8 cellular contexts compared by ENCODE assay signal in the genomic region with DNA sequence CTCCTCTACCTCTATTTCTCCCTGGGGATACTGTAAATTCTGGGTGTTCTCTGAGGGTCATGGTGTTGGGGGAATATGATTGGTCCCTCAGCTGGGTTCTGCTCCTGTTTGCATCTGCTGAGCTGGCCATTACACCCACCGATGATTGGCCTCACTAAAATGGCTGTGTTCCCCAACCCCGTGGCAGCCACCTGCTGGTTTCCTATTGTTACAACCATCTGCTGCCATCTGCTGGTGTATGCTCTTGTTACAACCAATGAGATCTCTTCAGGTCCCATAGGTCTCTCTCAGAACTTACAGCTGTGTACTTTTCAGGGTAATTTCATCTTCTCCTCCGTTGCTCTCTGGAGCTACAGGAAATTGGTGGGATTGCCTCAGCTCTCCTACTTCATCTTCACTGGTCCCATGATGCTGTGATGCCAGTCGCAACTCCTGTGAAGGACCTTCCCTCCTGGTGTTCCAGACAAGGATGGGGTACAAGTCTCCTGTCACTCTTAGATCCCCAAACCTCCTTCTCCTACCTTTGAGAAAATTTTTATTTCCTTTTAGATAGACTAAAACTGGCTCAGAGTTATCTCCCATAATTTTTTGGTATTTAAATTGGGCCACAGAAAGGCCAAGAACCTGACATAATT.
DNase-seq lines count a peak whose midpoint lies in the region; ATAC-seq and TF ChIP-seq lines count a peak whose summit lies in the region.

No MANE protein-coding gene starts in this region.

- H3K27me3 ChIP-seq in SU-DHL-6 (ENCODE audit: low read length) (no peaks in the 10 kb centered on the region), heart left ventricle (no peaks in the 10 kb centered on the region)

- H3K27ac ChIP-seq in SU-DHL-6 (ENCODE audit: low read depth, low read length) (no peak overlapping the region), heart left ventricle (no peak overlapping the region)

- no peaks in the 10 kb centered on the region for H3K79me2 ChIP-seq in SU-DHL-6 (ENCODE audit: insufficient read depth, low read length)

- H3K9ac ChIP-seq in SU-DHL-6 (ENCODE audit: low read length) = no peak overlapping the region

- no peaks in the 10 kb centered on the region for H3F3A ChIP-seq in SU-DHL-6 (ENCODE audit: insufficient read depth)

- H3K4me2 ChIP-seq in SU-DHL-6 (ENCODE audit: low read depth, low read length, poor library complexity, severe bottlenecking) = no peak overlapping the region

- no peaks in the 10 kb centered on the region for H3K36me3 ChIP-seq in SU-DHL-6 (ENCODE audit: low read length)
- no peaks in the 10 kb centered on the region for H3K36me3 ChIP-seq in heart left ventricle

- H3K4me1 Mint-ChIP-seq in activated naive CD8-positive, alpha-beta T cell treated with anti-CD3 and anti-CD28 coated beads, Interleukin-2, amount 10 ng/mL, durations not matched to agents 7 days and 5 days = peaks cover 3% of the 10 kb centered on the region

- no peaks in the 10 kb centered on the region for H4K20me1 ChIP-seq in SU-DHL-6 (ENCODE audit: low read depth, low read length)

- TF ChIP-seq POLR2A in heart left ventricle (IDR thresholded peaks at IDR 0.05) = no peak

- H3K4me3 ChIP-seq in SU-DHL-6 (ENCODE audit: insufficient read depth, low read length, poor library complexity, severe bottlenecking) (no peak overlapping the region), heart left ventricle (no peak overlapping the region)

- H3K36me3 Mint-ChIP-seq in activated naive CD8-positive, alpha-beta T cell treated with anti-CD3 and anti-CD28 coated beads, Interleukin-2, amount 10 ng/mL, durations not matched to agents 7 days and 5 days = no peaks in the 10 kb centered on the region

- POLR2A ChIA-PET in activated naive CD8-positive, alpha-beta T cell treated with anti-CD3 and anti-CD28 coated beads, Interleukin-2, amount 10 ng/mL, durations not matched to agents 7 days and 5 days (lab: Charles Lee) = no interaction called here

- peak overlapping the region; percentile 89 for H2AFZ ChIP-seq in SU-DHL-6 (ENCODE audit: low read depth, low read length, severe bottlenecking)

- peaks cover 1% of the 10 kb centered on the region for H3K27me3 Mint-ChIP-seq in activated naive CD8-positive, alpha-beta T cell treated with anti-CD3 and anti-CD28 coated beads, Interleukin-2, amount 10 ng/mL, durations not matched to agents 7 days and 5 days

- intact Hi-C loops in heart left ventricle (cut with DNase I) = loop anchor here (1.0 to 10.0 kb wide), 10 partner anchors 15 to 875 kb away; no protein-coding TSS in a partner anchor

- H3K9me3 ChIP-seq in SU-DHL-6 (ENCODE audit: insufficient read depth, low read length) (no peaks in the 10 kb centered on the region), heart left ventricle (no peaks in the 10 kb centered on the region)

- peak; percentile 98 for ATAC-seq in GM18499 (IDR thresholded peaks at IDR 0.05; ENCODE audit: insufficient read depth, unreplicated experiment)
- peak; percentile 100 for ATAC-seq in HG02840 (IDR thresholded peaks at IDR 0.05; ENCODE audit: low FRiP score, unreplicated experiment)
- peak; percentile 86 for ATAC-seq in activated naive CD8-positive, alpha-beta T cell treated with anti-CD3 and anti-CD28 coated beads, Interleukin-2, amount 10 ng/mL, durations not matched to agents 7 days and 5 days (ENCODE audit: low read depth)
- ATAC-seq in heart left ventricle = peak; percentile 81 to 94 (median 86)

- H3K27ac Mint-ChIP-seq in activated naive CD8-positive, alpha-beta T cell treated with anti-CD3 and anti-CD28 coated beads, Interleukin-2, amount 10 ng/mL, durations not matched to agents 7 days and 5 days = no peak overlapping the region

- DNase-seq in NCI-H1436 (lab: John Stamatoyannopoulos, UW) (peak; percentile 88), heart left ventricle (peak; percentile 67 to 84 (median 67)), putamen (ENCODE audit: low spot score) (peak; percentile 74), mesenteric fat pad (ENCODE audit: low spot score) (no peak)
- DNase-seq in activated naive CD8-positive, alpha-beta T cell treated with anti-CD3 and anti-CD28 coated beads, Interleukin-2, amount 10 ng/mL, durations not matched to agents 7 days and 5 days = peak; percentile 53

- no peaks in the 10 kb centered on the region for H3K9me2 ChIP-seq in SU-DHL-6 (replicated peaks; ENCODE audit: insufficient read depth, low read length)

- TF ChIP-seq CTCF in SU-DHL-6 (IDR thresholded peaks at IDR 0.05; ENCODE audit: insufficient read depth, low read length, poor library complexity, severe bottlenecking) = peak; percentile 54
- peak; percentile 55 to 83 (median 74) for TF ChIP-seq CTCF in heart left ventricle (IDR thresholded peaks at IDR 0.05)

- H3K9me3 Mint-ChIP-seq in activated naive CD8-positive, alpha-beta T cell treated with anti-CD3 and anti-CD28 coated beads, Interleukin-2, amount 10 ng/mL, durations not matched to agents 7 days and 5 days = no peaks in the 10 kb centered on the region

- peak overlapping the region; percentile 60 for H3K4me3 Mint-ChIP-seq in activated naive CD8-positive, alpha-beta T cell treated with anti-CD3 and anti-CD28 coated beads, Interleukin-2, amount 10 ng/mL, durations not matched to agents 7 days and 5 days

- peaks cover 0 to 2% (median 0%) of the 10 kb centered on the region in 12 donors for H3K4me1 ChIP-seq in heart left ventricle

- WGBS in heart left ventricle, 4 donors = 22 to 27% (median 26%) methylated on average over 4 of the region's 4 CpGs
